ENCODE assay signal across 8 cellular contexts in genomic region chr6:6684365-6684833, GRCh38.
DNase-seq lines count a peak whose midpoint lies in the region; ATAC-seq, FAIRE-seq and TF ChIP-seq lines count a peak whose summit lies in the region.

No MANE protein-coding gene starts in this region.

- peak; percentile 37 for DNase-seq in activated naive CD4-positive, alpha-beta T cell treated with Interleukin-2 at 50 U/mL for 16 hours
- DNase-seq in activated naive CD4-positive, alpha-beta T cell treated with anti-CD3 and anti-CD28 coated beads, Interleukin-2, amount 50 U/mL, for 16 hours, result no peak
- DNase-seq in activated CD8-positive, alpha-beta T cell treated with anti-CD3 and anti-CD28 coated beads for 36 hours, result peak; percentile 72
- DNase-seq in stimulated activated naive CD8-positive, alpha-beta T cell treated with anti-CD3 and anti-CD28 coated beads, Interleukin-15, Interleukin-2, amounts not matched to agents 100 U/mL and 50 U/mL, for 24 hours, result no peak
- DNase-seq in DMS114 treated with DMSO at 0.1 percent for 48 hours (lab: John Stamatoyannopoulos, UW; ENCODE audit: unreplicated experiment), result no peak
- DNase-seq in sigmoid colon, result no peak
- DNase-seq in H54 (ENCODE audit: insufficient read length, low spot score), result no peak

- 16 to 55% methylated on average over 11 of the region's 11 CpGs for WGBS in sigmoid colon, 2 donors

- H3K36me3 ChIP-seq in sigmoid colon, result no peaks in the 10 kb centered on the region

- peaks cover 4% of the 10 kb centered on the region for H3K27me3 Mint-ChIP-seq in activated CD8-positive, alpha-beta T cell treated with anti-CD3 and anti-CD28 coated beads for 36 hours

- peaks cover 0 to 23% (median 15%) of the 10 kb centered on the region in 4 donors for H3K4me1 ChIP-seq in sigmoid colon

- POLR2A ChIA-PET in activated CD8-positive, alpha-beta T cell treated with anti-CD3 and anti-CD28 coated beads for 36 hours (lab: Charles Lee), result interaction anchor here (1.3 kb wide), 1 partner anchor 14 kb away, joined by 3 read pairs; no protein-coding TSS in a partner anchor

- H3K9me3 ChIP-seq in sigmoid colon, result no peaks in the 10 kb centered on the region

- H3K27me3 ChIP-seq in sigmoid colon, result no peaks in the 10 kb centered on the region

- peak overlapping the region; percentile 31 for H3K27ac Mint-ChIP-seq in activated CD8-positive, alpha-beta T cell treated with anti-CD3 and anti-CD28 coated beads for 36 hours

- H3K4me3 ChIP-seq in sigmoid colon, result no peak overlapping the region

- TF ChIP-seq POLR2A in sigmoid colon (IDR thresholded peaks at IDR 0.05) (no peak), H54 (IDR thresholded peaks at IDR 0.05; ENCODE audit: low read depth, low read length) (no peak)

- TF ChIP-seq EP300 in sigmoid colon (IDR thresholded peaks at IDR 0.05), result no peak

- no peak overlapping the region for H3K4me3 Mint-ChIP-seq in activated CD8-positive, alpha-beta T cell treated with anti-CD3 and anti-CD28 coated beads for 36 hours

- no peak overlapping the region for H3K27ac ChIP-seq in sigmoid colon

- CTCF ChIA-PET in activated CD8-positive, alpha-beta T cell treated with anti-CD3 and anti-CD28 coated beads for 36 hours (lab: Charles Lee), result interaction anchor here (1.5 to 2.3 kb wide), 3 partner anchors 9 to 12 kb away, joined by 5 to 9 read pairs (median 6); no protein-coding TSS in a partner anchor

- H3K9me3 Mint-ChIP-seq in activated CD8-positive, alpha-beta T cell treated with anti-CD3 and anti-CD28 coated beads for 36 hours, result no peaks in the 10 kb centered on the region

- no peak for FAIRE-seq in H54 (lab: Jason Lieb, UNC)

- intact Hi-C loops in activated CD8-positive, alpha-beta T cell treated with anti-CD3 and anti-CD28 coated beads for 36 hours (cut with micrococcal nuclease), result no loop called here
- intact Hi-C loops in sigmoid colon (cut with DNase I), result no loop called here

- ATAC-seq in HG02943 (IDR thresholded peaks at IDR 0.05; ENCODE audit: low read depth, unreplicated experiment), result peak; percentile 83
- ATAC-seq in activated CD8-positive, alpha-beta T cell treated with anti-CD3 and anti-CD28 coated beads for 36 hours, result peak; percentile 94
- peak; percentile 81 for ATAC-seq in stimulated activated naive CD8-positive, alpha-beta T cell treated with anti-CD3 and anti-CD28 coated beads, Interleukin-15, Interleukin-2, amounts not matched to agents 100 U/mL and 50 U/mL, for 24 hours

- no peaks in the 10 kb centered on the region for H3K36me3 Mint-ChIP-seq in activated CD8-positive, alpha-beta T cell treated with anti-CD3 and anti-CD28 coated beads for 36 hours (ENCODE audit: low read depth)

- no peak for TF ChIP-seq CTCF in activated CD8-positive, alpha-beta T cell treated with anti-CD3 and anti-CD28 coated beads for 36 hours (IDR thresholded peaks at IDR 0.05)
- no peak for TF ChIP-seq CTCF in sigmoid colon (IDR thresholded peaks at IDR 0.05)

- H3K4me1 Mint-ChIP-seq in activated CD8-positive, alpha-beta T cell treated with anti-CD3 and anti-CD28 coated beads for 36 hours (ENCODE audit: low read depth), result peaks cover 35% of the 10 kb centered on the region

Comparison
In these comparisons a context has a peak if more than half of its experiments do, and no peak if none do; other contexts are left out.
1. DNase-seq: peak in activated naive CD4-positive, alpha-beta T cell treated with Interleukin-2 at 50 U/mL for 16 hours (single experiment) and activated CD8-positive, alpha-beta T cell treated with anti-CD3 and anti-CD28 coated beads for 36 hours (single experiment); none in activated naive CD4-positive, alpha-beta T cell treated with anti-CD3 and anti-CD28 coated beads, Interleukin-2, amount 50 U/mL, for 16 hours (single experiment), stimulated activated naive CD8-positive, alpha-beta T cell treated with anti-CD3 and anti-CD28 coated beads, Interleukin-15, Interleukin-2, amounts not matched to agents 100 U/mL and 50 U/mL, for 24 hours (single experiment), DMS114 treated with DMSO at 0.1 percent for 48 hours (single experiment), sigmoid colon (single experiment) and H54 (single experiment).
2. Peak in every context shown above with its lines, with median percentiles within 50 percentile points of each other: ATAC-seq.